8 cellular contexts compared by ENCODE assay signal in the genomic region with DNA sequence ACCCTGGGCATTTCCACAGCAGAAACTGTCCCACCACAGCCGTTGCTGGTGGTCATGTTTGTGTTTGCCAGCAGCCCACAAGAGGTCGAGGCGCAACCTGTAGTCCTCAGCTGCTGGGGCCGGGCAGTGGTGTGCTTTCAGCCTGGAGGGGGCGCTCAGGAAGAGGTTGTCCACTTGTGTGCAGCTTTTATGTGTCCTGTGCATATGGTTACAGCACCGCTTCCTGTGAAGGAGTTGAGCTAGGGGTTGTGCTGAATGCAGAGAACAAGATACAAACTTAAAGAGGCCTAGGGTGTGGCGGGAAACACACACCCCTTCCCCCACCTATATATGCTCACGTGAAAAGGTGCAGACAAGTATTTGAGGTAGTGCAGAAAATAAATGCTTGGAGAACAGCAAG.
DNase-seq lines count a peak whose midpoint lies in the region; ATAC-seq and TF ChIP-seq lines count a peak whose summit lies in the region.

No MANE protein-coding gene starts in this region.

- H3K27ac ChIP-seq in DOHH2 (ENCODE audit: low read depth, low read length) (no peak overlapping the region), RWPE1 (peak overlapping the region; percentile 10; the same call in 1 of the 2 replicates)

- no peaks in the 10 kb centered on the region for H3K9me3 ChIP-seq in DOHH2 (ENCODE audit: control insufficient read depth, insufficient read depth, low read length)

- H3K4me3 ChIP-seq in DOHH2 (ENCODE audit: low read length): no peak overlapping the region
- no peak overlapping the region for H3K4me3 ChIP-seq in retinal pigment epithelial cell (ENCODE audit: low read length)

- H3K79me2 ChIP-seq in DOHH2 (ENCODE audit: control insufficient read depth, low read length): peaks cover 94% of the 10 kb centered on the region

- CTCF ChIA-PET in RWPE1 (lab: Yijun Ruan, JAX): interaction anchor here (0.6 kb wide), 1 partner anchor 69 kb away, joined by 8 read pairs; no protein-coding TSS in a partner anchor
- CTCF ChIA-PET in activated naive CD4-positive, alpha-beta T cell treated with anti-CD3 and anti-CD28 coated beads, Interleukin-2, amount 10 ng/mL, durations not matched to agents 7 days and 5 days (lab: Charles Lee): interaction anchor here (0.6 to 4.1 kb wide), 24 partner anchors 9 to 236 kb away, joined by 3 to 32 read pairs (median 4); partner anchors contain the start of gene PFKFB3

- peak overlapping the region; percentile 2 for H3K4me3 Mint-ChIP-seq in activated naive CD4-positive, alpha-beta T cell treated with anti-CD3 and anti-CD28 coated beads, Interleukin-2, amount 10 ng/mL, durations not matched to agents 7 days and 5 days

- DNase-seq in RWPE1 (ENCODE audit: low spot score) (no peak), retinal pigment epithelial cell (ENCODE audit: low read depth) (no peak), NCI-H2227 treated with DMSO at 0.1 percent for 48 hours (lab: John Stamatoyannopoulos, UW) (no peak), NCI-H1694 (lab: John Stamatoyannopoulos, UW) (no peak), DMS79 treated with DMSO at 0.1 percent for 48 hours (lab: John Stamatoyannopoulos, UW) (no peak)
- DNase-seq in activated naive CD4-positive, alpha-beta T cell treated with anti-CD3 and anti-CD28 coated beads, Interleukin-2, amount 10 ng/mL, durations not matched to agents 7 days and 5 days: peak; percentile 86

- H3K4me1 Mint-ChIP-seq in activated naive CD4-positive, alpha-beta T cell treated with anti-CD3 and anti-CD28 coated beads, Interleukin-2, amount 10 ng/mL, durations not matched to agents 7 days and 5 days: peaks cover 78% of the 10 kb centered on the region

- peaks cover 18% of the 10 kb centered on the region for H3K4me1 ChIP-seq in DOHH2 (ENCODE audit: control insufficient read depth, low read length)

- H3K27me3 Mint-ChIP-seq in activated naive CD4-positive, alpha-beta T cell treated with anti-CD3 and anti-CD28 coated beads, Interleukin-2, amount 10 ng/mL, durations not matched to agents 7 days and 5 days: no peaks in the 10 kb centered on the region

- peaks cover 36% of the 10 kb centered on the region for H3K36me3 ChIP-seq in DOHH2 (ENCODE audit: control insufficient read depth, low read length)

- peak; percentile 81 for TF ChIP-seq CTCF in DOHH2 (IDR thresholded peaks at IDR 0.05; ENCODE audit: low read depth, low read length, poor library complexity, severe bottlenecking)
- TF ChIP-seq CTCF in RWPE1 (conservative IDR thresholded peaks at IDR 0.05; ENCODE audit: low read depth): no peak
- peak; percentile 35 for TF ChIP-seq CTCF in retinal pigment epithelial cell (conservative IDR thresholded peaks at IDR 0.05; ENCODE audit: low read depth, low read length)

- H3K27ac Mint-ChIP-seq in activated naive CD4-positive, alpha-beta T cell treated with anti-CD3 and anti-CD28 coated beads, Interleukin-2, amount 10 ng/mL, durations not matched to agents 7 days and 5 days: peak overlapping the region; percentile 64

- H3F3A ChIP-seq in DOHH2 (ENCODE audit: control insufficient read depth, insufficient read depth): no peaks in the 10 kb centered on the region

- no peaks in the 10 kb centered on the region for H3K9me3 Mint-ChIP-seq in activated naive CD4-positive, alpha-beta T cell treated with anti-CD3 and anti-CD28 coated beads, Interleukin-2, amount 10 ng/mL, durations not matched to agents 7 days and 5 days

- H4K20me1 ChIP-seq in DOHH2 (ENCODE audit: control insufficient read depth, insufficient read depth, low read depth, low read length): peaks cover 16% of the 10 kb centered on the region; the same call in 1 of the 2 replicates

- no peaks in the 10 kb centered on the region for H3K9me2 ChIP-seq in DOHH2 (replicated peaks; ENCODE audit: control insufficient read depth, low read length)

- ATAC-seq in GM18520 (IDR thresholded peaks at IDR 0.05; ENCODE audit: unreplicated experiment): no peak

- peaks cover 17% of the 10 kb centered on the region for H3K36me3 Mint-ChIP-seq in activated naive CD4-positive, alpha-beta T cell treated with anti-CD3 and anti-CD28 coated beads, Interleukin-2, amount 10 ng/mL, durations not matched to agents 7 days and 5 days

- no peaks in the 10 kb centered on the region for H3K27me3 ChIP-seq in DOHH2 (ENCODE audit: control insufficient read depth, low read length)

- POLR2A ChIA-PET in RWPE1 (lab: Yijun Ruan, JAX; ENCODE audit: low non-redundant PET): no interaction called here

- peak overlapping the region; percentile 18 for H3K4me2 ChIP-seq in DOHH2 (ENCODE audit: low read length)
